Comparison of ENCODE assay signal across 17 cellular contexts in the genomic region with DNA sequence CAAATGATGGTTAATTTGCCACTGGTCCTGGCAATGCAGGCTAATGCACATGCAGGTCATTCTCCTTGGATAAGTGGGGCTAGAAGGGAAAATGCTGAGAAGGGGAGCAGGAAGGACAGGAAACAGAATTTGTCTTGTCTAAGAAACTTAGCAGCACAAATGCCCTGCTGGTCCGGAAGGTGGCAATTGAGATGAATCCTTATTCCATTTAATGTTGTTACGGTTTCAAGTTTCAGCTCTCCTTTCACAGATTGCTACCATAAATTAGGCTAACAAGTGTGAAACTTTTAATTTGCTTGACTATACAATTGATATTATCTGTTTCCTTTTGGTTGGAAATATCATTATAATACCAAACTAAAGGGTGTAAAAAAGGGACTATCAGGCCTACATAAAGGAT.
DNase-seq lines count a peak whose midpoint lies in the region; TF ChIP-seq lines count a peak whose summit lies in the region.
"Had no signal": no experiment of that assay in that cellular context is flagged by ENCODE, and none has a peak within 500 bp of the region (broad histone marks: within the 10 kb centered on the region; RNA-seq: fewer than 3 reads in every experiment).

No MANE protein-coding gene starts in this region.

- 89% methylated on average over 2 of the region's 2 CpGs for WGBS in esophagus muscularis mucosa

- no TSS peak for BruUV-seq in A673 (replicated peaks; lab: Mats Ljungman, UMichigan)

- H3K4me3 ChIP-seq in A673 (ENCODE audit: low read depth, low read length, poor library complexity, severe bottlenecking) (no peak overlapping the region), SJCRH30 (no peak overlapping the region), esophagus muscularis mucosa (no peak overlapping the region), vagina (no peak overlapping the region)
- H3K4me3 ChIP-seq: A549, BLaER1, GM12878, HAP-1 had no signal

- TF ChIP-seq EP300 in esophagus muscularis mucosa (IDR thresholded peaks at IDR 0.05): no peak

- POLR2A ChIA-PET in A673 (lab: Charles Lee; ENCODE audit: low non-redundant PET): no interaction called here

- CTCF ChIA-PET in A673 (lab: Charles Lee): no interaction called here

- no peak overlapping the region for H3K27ac ChIP-seq in A673 (ENCODE audit: low read depth, low read length, poor library complexity, severe bottlenecking)
- H3K27ac ChIP-seq in SJCRH30: peak overlapping the region; percentile 9; the same call in 1 of the 2 replicates
- no peak overlapping the region for H3K27ac ChIP-seq in esophagus muscularis mucosa (replicated peaks in 1 of 4)
- H3K27ac ChIP-seq in vagina: no peak overlapping the region
- H3K27ac ChIP-seq: 22Rv1, A549, BLaER1, HL-60 had no signal

- DNase-seq in DMS 273 (lab: John Stamatoyannopoulos, UW; ENCODE audit: unreplicated experiment) (peak; percentile 3), DMS 273 treated with DMSO at 0.1 percent for 48 hours (lab: John Stamatoyannopoulos, UW) (no peak), A673 (ENCODE audit: low spot score) (peak; percentile 84), SJCRH30 (peak in 1 of 2 experiments; percentile 4), left kidney (ENCODE audit: low read depth, low spot score) (peak; percentile 56), esophagus muscularis mucosa (ENCODE audit: extremely low spot score) (no peak), vagina (ENCODE audit: extremely low spot score in 2 of 2) (no peak)
- DNase-seq: CD4-positive, alpha-beta memory T cell; DMS53; DND-41; EL had no signal

- H3K36me3 ChIP-seq in A673 (ENCODE audit: insufficient read depth, low read length, poor library complexity, severe bottlenecking) (no peaks in the 10 kb centered on the region), SJCRH30 (no peaks in the 10 kb centered on the region), esophagus muscularis mucosa (no peaks in the 10 kb centered on the region), vagina (no peaks in the 10 kb centered on the region)
- H3K36me3 ChIP-seq: BLaER1, HAP-1 had no signal

- TF ChIP-seq POLR2A in esophagus muscularis mucosa (IDR thresholded peaks at IDR 0.05; ENCODE audit: low read depth) (no peak), vagina (IDR thresholded peaks at IDR 0.05) (no peak)

- intact Hi-C loops in A673 (cut with micrococcal nuclease; ENCODE audit: unreplicated experiment): loop anchor here (10.0 kb wide), 1 partner anchor 183 kb away; no protein-coding TSS in a partner anchor
- intact Hi-C loops in esophagus muscularis mucosa (cut with DNase I): no loop called here
- intact Hi-C loops in vagina (cut with DNase I): no loop called here

- H3K4me1 ChIP-seq in A673 (ENCODE audit: insufficient read depth, low read length, poor library complexity, severe bottlenecking): peaks cover 18% of the 10 kb centered on the region
- H3K4me1 ChIP-seq in SJCRH30: peaks cover 13% of the 10 kb centered on the region
- H3K4me1 ChIP-seq in esophagus muscularis mucosa: no peaks in the 10 kb centered on the region
- H3K4me1 ChIP-seq in vagina: no peaks in the 10 kb centered on the region
- H3K4me1 ChIP-seq: A549, HAP-1 had no signal

- H3K9me3 ChIP-seq in A673 (ENCODE audit: low read depth, low read length, poor library complexity, severe bottlenecking) (no peaks in the 10 kb centered on the region), SJCRH30 (replicated peaks) (no peaks in the 10 kb centered on the region), esophagus muscularis mucosa (no peaks in the 10 kb centered on the region), vagina (no peaks in the 10 kb centered on the region)
- H3K9me3 ChIP-seq: A549, BLaER1, HAP-1 had no signal

- peaks cover 24% of the 10 kb centered on the region for H3K27me3 ChIP-seq in A673 (replicated peaks; ENCODE audit: insufficient read depth, low read depth, low read length, poor library complexity)
- H3K27me3 ChIP-seq in SJCRH30: no peaks in the 10 kb centered on the region
- H3K27me3 ChIP-seq in esophagus muscularis mucosa: no peaks in the 10 kb centered on the region
- H3K27me3 ChIP-seq in vagina: no peaks in the 10 kb centered on the region

- TF ChIP-seq CTCF in A673 (conservative IDR thresholded peaks at IDR 0.05; ENCODE audit: low read depth, low read length): no peak
- no peak for TF ChIP-seq CTCF in esophagus muscularis mucosa (IDR thresholded peaks at IDR 0.05)
- TF ChIP-seq CTCF in vagina (IDR thresholded peaks at IDR 0.05): no peak

Comparison
In these comparisons a context has a peak if more than half of its experiments do, and no peak if none do; other contexts are left out.
1. DNase-seq: peak in DMS 273 (single experiment), A673 (single experiment) and left kidney (single experiment); none in DMS 273 treated with DMSO at 0.1 percent for 48 hours (single experiment), esophagus muscularis mucosa (single experiment) and vagina (0 of 2).